ENCODE assay signal across 1 cellular context in the genomic region with DNA sequence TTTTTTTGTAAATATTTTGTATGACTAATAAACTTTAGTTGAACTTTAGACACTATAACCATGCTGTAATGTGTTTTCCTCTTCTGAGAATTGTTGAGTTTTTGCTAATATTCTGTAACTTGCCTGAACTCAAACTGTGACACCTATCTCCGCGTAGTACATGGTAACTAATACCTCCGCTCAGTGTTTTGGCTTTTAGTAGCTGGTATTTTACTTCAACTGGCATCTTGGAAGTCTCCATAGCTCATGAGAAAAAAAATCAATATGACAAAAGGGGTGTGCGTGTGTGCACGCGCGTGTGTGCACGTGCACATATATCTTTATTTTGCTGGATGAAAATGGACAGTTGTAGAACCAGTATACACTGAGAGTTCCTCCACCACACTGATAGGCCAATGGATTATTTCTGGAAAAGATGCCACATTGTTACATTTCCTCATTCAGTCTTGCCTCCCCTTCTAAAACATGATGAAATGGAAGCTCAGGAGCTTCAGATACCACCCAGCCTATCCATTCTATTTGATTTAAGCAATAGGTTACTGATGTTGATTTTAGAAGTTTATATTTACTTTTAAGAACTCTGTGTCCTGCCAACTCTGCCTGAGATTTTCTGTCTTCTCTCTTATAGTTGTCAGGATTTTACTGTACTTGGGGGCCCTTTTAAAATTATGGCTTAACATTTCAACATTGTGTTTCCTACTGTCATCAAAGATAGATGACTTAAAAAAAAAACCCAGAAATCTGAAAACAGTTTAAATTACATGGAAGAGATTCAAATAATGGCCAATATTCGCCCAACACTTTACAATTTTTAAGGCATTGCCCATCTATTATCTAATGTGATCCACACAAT.
TF ChIP-seq lines count a peak whose summit lies in the region.

No MANE protein-coding gene starts in this region.

TF ChIP-seq in HepG2, 621 proteins besides CTCF, POLR2A, EP300 and RAD21 (continued from another document and continues in another):
- TF ChIP-seq, protein P1, sequence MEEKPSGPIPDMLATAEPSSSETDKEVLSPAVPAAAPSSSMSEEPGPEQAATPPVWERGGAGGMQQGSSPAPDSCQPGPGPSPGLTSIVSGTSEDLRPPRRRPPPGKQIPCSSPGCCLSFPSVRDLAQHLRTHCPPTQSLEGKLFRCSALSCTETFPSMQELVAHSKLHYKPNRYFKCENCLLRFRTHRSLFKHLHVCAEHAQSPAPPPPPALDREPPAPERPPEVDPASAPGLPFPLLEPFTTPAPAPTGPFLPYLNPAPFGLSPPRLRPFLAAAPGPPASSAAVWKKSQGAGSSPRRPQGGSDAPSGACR (CRISPR knock-in tag; IDR thresholded peaks at IDR 0.05), result peak; percentile 62; the same call in 1 of the 2 replicates
- TF ChIP-seq ZNF251 (CRISPR knock-in tag; IDR thresholded peaks at IDR 0.05) (no peak), ZNF605 (CRISPR knock-in tag; IDR thresholded peaks at IDR 0.05) (peak; percentile 95), ZFP37 (CRISPR knock-in tag; IDR thresholded peaks at IDR 0.05; ENCODE audit: borderline replicate concordance) (no peak), ZNF746 (CRISPR knock-in tag; IDR thresholded peaks at IDR 0.05) (no peak), ZFP36L1 (CRISPR knock-in tag; IDR thresholded peaks at IDR 0.05) (peak; percentile 61; the same call in 1 of the 2 replicates), DPF2 (CRISPR knock-in tag; IDR thresholded peaks at IDR 0.05; ENCODE audit: borderline replicate concordance, low read depth) (peak; percentile 15; the same call in 1 of the 2 replicates), ATF7 (IDR thresholded peaks at IDR 0.05) (no peak), ATF7 (CRISPR knock-in tag; IDR thresholded peaks at IDR 0.05) (no peak), NFE2L1 (CRISPR knock-in tag; IDR thresholded peaks at IDR 0.05; ENCODE audit: borderline replicate concordance) (no peak), ZSCAN22 (CRISPR knock-in tag; IDR thresholded peaks at IDR 0.05) (no peak), TOE1 (CRISPR knock-in tag; IDR thresholded peaks at IDR 0.05) (no peak; the same call in 1 of the 2 replicates), STAT5B (CRISPR knock-in tag; IDR thresholded peaks at IDR 0.05) (no peak), ZNF652 (CRISPR knock-in tag; IDR thresholded peaks at IDR 0.05; ENCODE audit: borderline replicate concordance, low read depth) (0 out of 2 replicates have a peak, but pooled peaks have one; percentile 9), MTA3 (CRISPR knock-in tag; IDR thresholded peaks at IDR 0.05) (no peak), ZBTB38 (CRISPR knock-in tag; IDR thresholded peaks at IDR 0.05) (peak; percentile 69; the same call in 1 of the 2 replicates), GATAD1 (CRISPR knock-in tag; IDR thresholded peaks at IDR 0.05) (0 out of 2 replicates have a peak, but pooled peaks have one; percentile 29), POLR2AphosphoS2 (IDR thresholded peaks at IDR 0.05; ENCODE audit: low read depth, low read length) (no peak), ONECUT2 (CRISPR knock-in tag; IDR thresholded peaks at IDR 0.05) (peak; percentile 91), SRY (CRISPR knock-in tag; IDR thresholded peaks at IDR 0.05) (no peak; the same call in 1 of the 2 replicates), CBFB (CRISPR knock-in tag; IDR thresholded peaks at IDR 0.05) (no peak), RFX3 (CRISPR knock-in tag; IDR thresholded peaks at IDR 0.05) (no peak), ZNF484 (CRISPR knock-in tag; IDR thresholded peaks at IDR 0.05; ENCODE audit: borderline replicate concordance, low read depth) (no peak), TP53 (CRISPR knock-in tag; conservative IDR thresholded peaks at IDR 0.05) (no peak), ZNF224 (CRISPR knock-in tag; IDR thresholded peaks at IDR 0.05) (no peak), ZNF260 (CRISPR knock-in tag; IDR thresholded peaks at IDR 0.05; ENCODE audit: borderline replicate concordance, low read depth) (no peak), ZBTB7B (CRISPR knock-in tag; IDR thresholded peaks at IDR 0.05) (no peak; the same call in 1 of the 2 replicates), TBP (CRISPR knock-in tag; IDR thresholded peaks at IDR 0.05) (no peak), NAIF1 (CRISPR knock-in tag; IDR thresholded peaks at IDR 0.05; ENCODE audit: borderline replicate concordance) (no peak)
- TF ChIP-seq, protein P2, sequence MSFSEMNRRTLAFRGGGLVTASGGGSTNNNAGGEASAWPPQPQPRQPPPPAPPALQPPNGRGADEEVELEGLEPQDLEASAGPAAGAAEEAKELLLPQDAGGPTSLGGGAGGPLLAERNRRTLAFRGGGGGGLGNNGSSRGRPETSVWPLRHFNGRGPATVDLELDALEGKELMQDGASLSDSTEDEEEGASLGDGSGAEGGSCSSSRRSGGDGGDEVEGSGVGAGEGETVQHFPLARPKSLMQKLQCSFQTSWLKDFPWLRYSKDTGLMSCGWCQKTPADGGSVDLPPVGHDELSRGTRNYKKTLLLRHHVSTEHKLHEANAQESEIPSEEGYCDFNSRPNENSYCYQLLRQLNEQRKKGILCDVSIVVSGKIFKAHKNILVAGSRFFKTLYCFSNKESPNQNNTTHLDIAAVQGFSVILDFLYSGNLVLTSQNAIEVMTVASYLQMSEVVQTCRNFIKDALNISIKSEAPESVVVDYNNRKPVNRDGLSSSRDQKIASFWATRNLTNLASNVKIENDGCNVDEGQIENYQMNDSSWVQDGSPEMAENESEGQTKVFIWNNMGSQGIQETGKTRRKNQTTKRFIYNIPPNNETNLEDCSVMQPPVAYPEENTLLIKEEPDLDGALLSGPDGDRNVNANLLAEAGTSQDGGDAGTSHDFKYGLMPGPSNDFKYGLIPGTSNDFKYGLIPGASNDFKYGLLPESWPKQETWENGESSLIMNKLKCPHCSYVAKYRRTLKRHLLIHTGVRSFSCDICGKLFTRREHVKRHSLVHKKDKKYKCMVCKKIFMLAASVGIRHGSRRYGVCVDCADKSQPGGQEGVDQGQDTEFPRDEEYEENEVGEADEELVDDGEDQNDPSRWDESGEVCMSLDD (CRISPR knock-in tag; IDR thresholded peaks at IDR 0.05; ENCODE audit: borderline replicate concordance), result no peak
- TF ChIP-seq, protein P3, sequence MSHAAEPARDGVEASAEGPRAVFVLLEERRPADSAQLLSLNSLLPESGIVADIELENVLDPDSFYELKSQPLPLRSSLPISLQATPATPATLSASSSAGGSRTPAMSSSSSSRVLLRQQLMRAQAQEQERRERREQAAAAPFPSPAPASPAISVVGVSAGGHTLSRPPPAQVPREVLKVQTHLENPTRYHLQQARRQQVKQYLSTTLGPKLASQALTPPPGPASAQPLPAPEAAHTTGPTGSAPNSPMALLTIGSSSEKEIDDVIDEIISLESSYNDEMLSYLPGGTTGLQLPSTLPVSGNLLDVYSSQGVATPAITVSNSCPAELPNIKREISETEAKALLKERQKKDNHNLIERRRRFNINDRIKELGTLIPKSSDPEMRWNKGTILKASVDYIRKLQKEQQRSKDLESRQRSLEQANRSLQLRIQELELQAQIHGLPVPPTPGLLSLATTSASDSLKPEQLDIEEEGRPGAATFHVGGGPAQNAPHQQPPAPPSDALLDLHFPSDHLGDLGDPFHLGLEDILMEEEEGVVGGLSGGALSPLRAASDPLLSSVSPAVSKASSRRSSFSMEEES (CRISPR knock-in tag; IDR thresholded peaks at IDR 0.05), result no peak; the same call in 1 of the 2 replicates
- TF ChIP-seq, protein P4, sequence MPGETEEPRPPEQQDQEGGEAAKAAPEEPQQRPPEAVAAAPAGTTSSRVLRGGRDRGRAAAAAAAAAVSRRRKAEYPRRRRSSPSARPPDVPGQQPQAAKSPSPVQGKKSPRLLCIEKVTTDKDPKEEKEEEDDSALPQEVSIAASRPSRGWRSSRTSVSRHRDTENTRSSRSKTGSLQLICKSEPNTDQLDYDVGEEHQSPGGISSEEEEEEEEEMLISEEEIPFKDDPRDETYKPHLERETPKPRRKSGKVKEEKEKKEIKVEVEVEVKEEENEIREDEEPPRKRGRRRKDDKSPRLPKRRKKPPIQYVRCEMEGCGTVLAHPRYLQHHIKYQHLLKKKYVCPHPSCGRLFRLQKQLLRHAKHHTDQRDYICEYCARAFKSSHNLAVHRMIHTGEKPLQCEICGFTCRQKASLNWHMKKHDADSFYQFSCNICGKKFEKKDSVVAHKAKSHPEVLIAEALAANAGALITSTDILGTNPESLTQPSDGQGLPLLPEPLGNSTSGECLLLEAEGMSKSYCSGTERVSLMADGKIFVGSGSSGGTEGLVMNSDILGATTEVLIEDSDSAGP (CRISPR knock-in tag; IDR thresholded peaks at IDR 0.05; ENCODE audit: borderline replicate concordance), result no peak
- TF ChIP-seq, protein P5, sequence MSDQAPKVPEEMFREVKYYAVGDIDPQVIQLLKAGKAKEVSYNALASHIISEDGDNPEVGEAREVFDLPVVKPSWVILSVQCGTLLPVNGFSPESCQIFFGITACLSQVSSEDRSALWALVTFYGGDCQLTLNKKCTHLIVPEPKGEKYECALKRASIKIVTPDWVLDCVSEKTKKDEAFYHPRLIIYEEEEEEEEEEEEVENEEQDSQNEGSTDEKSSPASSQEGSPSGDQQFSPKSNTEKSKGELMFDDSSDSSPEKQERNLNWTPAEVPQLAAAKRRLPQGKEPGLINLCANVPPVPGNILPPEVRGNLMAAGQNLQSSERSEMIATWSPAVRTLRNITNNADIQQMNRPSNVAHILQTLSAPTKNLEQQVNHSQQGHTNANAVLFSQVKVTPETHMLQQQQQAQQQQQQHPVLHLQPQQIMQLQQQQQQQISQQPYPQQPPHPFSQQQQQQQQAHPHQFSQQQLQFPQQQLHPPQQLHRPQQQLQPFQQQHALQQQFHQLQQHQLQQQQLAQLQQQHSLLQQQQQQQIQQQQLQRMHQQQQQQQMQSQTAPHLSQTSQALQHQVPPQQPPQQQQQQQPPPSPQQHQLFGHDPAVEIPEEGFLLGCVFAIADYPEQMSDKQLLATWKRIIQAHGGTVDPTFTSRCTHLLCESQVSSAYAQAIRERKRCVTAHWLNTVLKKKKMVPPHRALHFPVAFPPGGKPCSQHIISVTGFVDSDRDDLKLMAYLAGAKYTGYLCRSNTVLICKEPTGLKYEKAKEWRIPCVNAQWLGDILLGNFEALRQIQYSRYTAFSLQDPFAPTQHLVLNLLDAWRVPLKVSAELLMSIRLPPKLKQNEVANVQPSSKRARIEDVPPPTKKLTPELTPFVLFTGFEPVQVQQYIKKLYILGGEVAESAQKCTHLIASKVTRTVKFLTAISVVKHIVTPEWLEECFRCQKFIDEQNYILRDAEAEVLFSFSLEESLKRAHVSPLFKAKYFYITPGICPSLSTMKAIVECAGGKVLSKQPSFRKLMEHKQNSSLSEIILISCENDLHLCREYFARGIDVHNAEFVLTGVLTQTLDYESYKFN (CRISPR knock-in tag; conservative IDR thresholded peaks at IDR 0.05), result peak; percentile 92
- TF ChIP-seq, protein P6, sequence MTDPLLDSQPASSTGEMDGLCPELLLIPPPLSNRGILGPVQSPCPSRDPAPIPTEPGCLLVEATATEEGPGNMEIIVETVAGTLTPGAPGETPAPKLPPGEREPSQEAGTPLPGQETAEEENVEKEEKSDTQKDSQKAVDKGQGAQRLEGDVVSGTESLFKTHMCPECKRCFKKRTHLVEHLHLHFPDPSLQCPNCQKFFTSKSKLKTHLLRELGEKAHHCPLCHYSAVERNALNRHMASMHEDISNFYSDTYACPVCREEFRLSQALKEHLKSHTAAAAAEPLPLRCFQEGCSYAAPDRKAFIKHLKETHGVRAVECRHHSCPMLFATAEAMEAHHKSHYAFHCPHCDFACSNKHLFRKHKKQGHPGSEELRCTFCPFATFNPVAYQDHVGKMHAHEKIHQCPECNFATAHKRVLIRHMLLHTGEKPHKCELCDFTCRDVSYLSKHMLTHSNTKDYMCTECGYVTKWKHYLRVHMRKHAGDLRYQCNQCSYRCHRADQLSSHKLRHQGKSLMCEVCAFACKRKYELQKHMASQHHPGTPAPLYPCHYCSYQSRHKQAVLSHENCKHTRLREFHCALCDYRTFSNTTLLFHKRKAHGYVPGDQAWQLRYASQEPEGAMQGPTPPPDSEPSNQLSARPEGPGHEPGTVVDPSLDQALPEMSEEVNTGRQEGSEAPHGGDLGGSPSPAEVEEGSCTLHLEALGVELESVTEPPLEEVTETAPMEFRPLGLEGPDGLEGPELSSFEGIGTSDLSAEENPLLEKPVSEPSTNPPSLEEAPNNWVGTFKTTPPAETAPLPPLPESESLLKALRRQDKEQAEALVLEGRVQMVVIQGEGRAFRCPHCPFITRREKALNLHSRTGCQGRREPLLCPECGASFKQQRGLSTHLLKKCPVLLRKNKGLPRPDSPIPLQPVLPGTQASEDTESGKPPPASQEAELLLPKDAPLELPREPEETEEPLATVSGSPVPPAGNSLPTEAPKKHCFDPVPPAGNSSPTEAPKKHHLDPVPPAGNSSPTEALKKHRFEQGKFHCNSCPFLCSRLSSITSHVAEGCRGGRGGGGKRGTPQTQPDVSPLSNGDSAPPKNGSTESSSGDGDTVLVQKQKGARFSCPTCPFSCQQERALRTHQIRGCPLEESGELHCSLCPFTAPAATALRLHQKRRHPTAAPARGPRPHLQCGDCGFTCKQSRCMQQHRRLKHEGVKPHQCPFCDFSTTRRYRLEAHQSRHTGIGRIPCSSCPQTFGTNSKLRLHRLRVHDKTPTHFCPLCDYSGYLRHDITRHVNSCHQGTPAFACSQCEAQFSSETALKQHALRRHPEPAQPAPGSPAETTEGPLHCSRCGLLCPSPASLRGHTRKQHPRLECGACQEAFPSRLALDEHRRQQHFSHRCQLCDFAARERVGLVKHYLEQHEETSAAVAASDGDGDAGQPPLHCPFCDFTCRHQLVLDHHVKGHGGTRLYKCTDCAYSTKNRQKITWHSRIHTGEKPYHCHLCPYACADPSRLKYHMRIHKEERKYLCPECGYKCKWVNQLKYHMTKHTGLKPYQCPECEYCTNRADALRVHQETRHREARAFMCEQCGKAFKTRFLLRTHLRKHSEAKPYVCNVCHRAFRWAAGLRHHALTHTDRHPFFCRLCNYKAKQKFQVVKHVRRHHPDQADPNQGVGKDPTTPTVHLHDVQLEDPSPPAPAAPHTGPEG (CRISPR knock-in tag; IDR thresholded peaks at IDR 0.05), result no peak
- TF ChIP-seq, protein P7, sequence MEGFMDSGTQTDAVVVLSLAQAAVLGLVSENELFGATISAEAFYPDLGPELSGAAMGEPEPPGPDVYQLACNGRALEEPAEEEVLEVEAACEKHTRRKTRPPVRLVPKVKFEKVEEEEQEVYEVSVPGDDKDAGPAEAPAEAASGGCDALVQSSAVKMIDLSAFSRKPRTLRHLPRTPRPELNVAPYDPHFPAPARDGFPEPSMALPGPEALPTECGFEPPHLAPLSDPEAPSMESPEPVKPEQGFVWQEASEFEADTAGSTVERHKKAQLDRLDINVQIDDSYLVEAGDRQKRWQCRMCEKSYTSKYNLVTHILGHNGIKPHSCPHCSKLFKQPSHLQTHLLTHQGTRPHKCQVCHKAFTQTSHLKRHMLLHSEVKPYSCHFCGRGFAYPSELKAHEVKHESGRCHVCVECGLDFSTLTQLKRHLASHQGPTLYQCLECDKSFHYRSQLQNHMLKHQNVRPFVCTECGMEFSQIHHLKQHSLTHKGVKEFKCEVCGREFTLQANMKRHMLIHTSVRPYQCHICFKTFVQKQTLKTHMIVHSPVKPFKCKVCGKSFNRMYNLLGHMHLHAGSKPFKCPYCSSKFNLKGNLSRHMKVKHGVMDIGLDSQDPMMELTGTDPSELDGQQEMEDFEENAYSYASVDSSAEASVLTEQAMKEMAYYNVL (CRISPR knock-in tag; IDR thresholded peaks at IDR 0.05; ENCODE audit: borderline replicate concordance), result peak; percentile 92
- TF ChIP-seq, protein P8, sequence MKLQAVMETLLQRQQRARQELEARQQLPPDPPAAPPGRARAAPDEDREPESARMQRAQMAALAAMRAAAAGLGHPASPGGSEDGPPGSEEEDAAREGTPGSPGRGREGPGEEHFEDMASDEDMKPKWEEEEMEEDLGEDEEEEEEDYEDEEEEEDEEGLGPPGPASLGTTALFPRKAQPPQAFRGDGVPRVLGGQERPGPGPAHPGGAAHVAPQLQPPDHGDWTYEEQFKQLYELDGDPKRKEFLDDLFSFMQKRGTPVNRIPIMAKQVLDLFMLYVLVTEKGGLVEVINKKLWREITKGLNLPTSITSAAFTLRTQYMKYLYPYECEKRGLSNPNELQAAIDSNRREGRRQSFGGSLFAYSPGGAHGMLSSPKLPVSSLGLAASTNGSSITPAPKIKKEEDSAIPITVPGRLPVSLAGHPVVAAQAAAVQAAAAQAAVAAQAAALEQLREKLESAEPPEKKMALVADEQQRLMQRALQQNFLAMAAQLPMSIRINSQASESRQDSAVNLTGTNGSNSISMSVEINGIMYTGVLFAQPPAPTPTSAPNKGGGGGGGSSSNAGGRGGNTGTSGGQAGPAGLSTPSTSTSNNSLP (IDR thresholded peaks at IDR 0.05; ENCODE audit: low read depth, low read length), result peak; percentile 90
